Comparison of ENCODE assay signal across 8 cellular contexts in genomic region chr19:4390862-4391693, GRCh38. TPM values are rescaled to one million over a fixed set of nuclear protein-coding genes. Genes with fewer than 3 reads are reported as not detected.
DNase-seq lines count a peak whose midpoint lies in the region; ATAC-seq and TF ChIP-seq lines count a peak whose summit lies in the region.

No MANE protein-coding gene starts in this region.

- in situ Hi-C loops in brain microvascular endothelial cell (cut with HindIII; ENCODE audit: low pct_ligation_motif_present, low sequenced_read_pairs), result no loop called here

- DNase-seq in LNCaP clone FGC (ENCODE audit: low read depth), result no peak
- no peak for DNase-seq in brain microvascular endothelial cell
- no peak for DNase-seq in left colon
- no peak for DNase-seq in stimulated activated naive B cell treated with anti-CD40 and anti-IgM and Interleukin-4, amounts not matched to agents 10 μg/mL and 1 μg/mL and 100 μg/mL, for 72 hours
- no peak for DNase-seq in GDM1 (lab: John Stamatoyannopoulos, UW)
- DNase-seq in NCI-H1436 treated with DMSO at 0.1 percent for 48 hours (lab: John Stamatoyannopoulos, UW), result no peak
- no peak for DNase-seq in activated T-cell treated with anti-CD3 and anti-CD28 coated beads, Interleukin-2, amount 50 U/mL, for 48 hours

- no peak overlapping the region for H3K4me3 Mint-ChIP-seq in stimulated activated naive B cell treated with anti-CD40 and anti-IgM and Interleukin-4, amounts not matched to agents 10 μg/mL and 1 μg/mL and 100 μg/mL, for 72 hours

- peak overlapping the region; percentile 48 for H3K4me3 ChIP-seq in LNCaP clone FGC (ENCODE audit: low read depth, low read length)
- H3K4me3 ChIP-seq in brain microvascular endothelial cell (ENCODE audit: low read depth, low read length), result no peak overlapping the region

- H3K36me3 Mint-ChIP-seq in stimulated activated naive B cell treated with anti-CD40 and anti-IgM and Interleukin-4, amounts not matched to agents 10 μg/mL and 1 μg/mL and 100 μg/mL, for 72 hours, result peaks cover 17 to 54% of the 10 kb centered on the region in 2 donors

- H3K4me1 Mint-ChIP-seq in stimulated activated naive B cell treated with anti-CD40 and anti-IgM and Interleukin-4, amounts not matched to agents 10 μg/mL and 1 μg/mL and 100 μg/mL, for 72 hours, result peaks cover 38 to 74% of the 10 kb centered on the region in 2 donors

- H3K9me3 Mint-ChIP-seq in stimulated activated naive B cell treated with anti-CD40 and anti-IgM and Interleukin-4, amounts not matched to agents 10 μg/mL and 1 μg/mL and 100 μg/mL, for 72 hours, result no peaks in the 10 kb centered on the region

- ATAC-seq in left colon (peak; percentile 58), HG02588 (IDR thresholded peaks at IDR 0.05; ENCODE audit: unreplicated experiment) (no peak)
- no peak for ATAC-seq in stimulated activated naive B cell treated with anti-CD40 and anti-IgM and Interleukin-4, amounts not matched to agents 10 μg/mL and 1 μg/mL and 100 μg/mL, for 72 hours (replicated peaks)

- H3K27me3 Mint-ChIP-seq in stimulated activated naive B cell treated with anti-CD40 and anti-IgM and Interleukin-4, amounts not matched to agents 10 μg/mL and 1 μg/mL and 100 μg/mL, for 72 hours, result no peaks in the 10 kb centered on the region

- peak overlapping the region; percentile 56 for H3K27ac Mint-ChIP-seq in stimulated activated naive B cell treated with anti-CD40 and anti-IgM and Interleukin-4, amounts not matched to agents 10 μg/mL and 1 μg/mL and 100 μg/mL, for 72 hours

- H3K36me3 ChIP-seq in brain microvascular endothelial cell (replicated peaks), result peaks cover 21% of the 10 kb centered on the region

- peak overlapping the region; percentile 62 for H3K27ac ChIP-seq in brain microvascular endothelial cell

- TF ChIP-seq CTCF in LNCaP clone FGC (IDR thresholded peaks at IDR 0.05; ENCODE audit: control insufficient read depth, extremely low read depth, insufficient read depth) (no peak), brain microvascular endothelial cell (IDR thresholded peaks at IDR 0.05; ENCODE audit: low read depth, low read length, missing control alignments) (no peak)

- intact Hi-C loops in left colon (cut with DNase I, micrococcal nuclease), result no loop called here

- no peaks in the 10 kb centered on the region for H3K27me3 ChIP-seq in brain microvascular endothelial cell (replicated peaks)

RNA-seq across cellular contexts. Expression of gene SH3GL1, which starts 9.3 kb away (rescaled TPM):
- total RNA-seq in left colon, result 10 to 100 TPM; 42.3 to 44.4 TPM

RNA-seq across cellular contexts. Expression of gene CHAF1A, which starts 11.4 kb away (rescaled TPM):
- 10 to 100 TPM in 1 of 2 donors, 1 to 10 TPM in 1; 10.0 to 15.5 TPM for total RNA-seq in left colon

RNA-seq across cellular contexts. Expression of gene MPND, which starts 47.7 kb away (rescaled TPM):
- 10 to 100 TPM; 77.3 to 84.6 TPM for total RNA-seq in left colon

RNA-seq across cellular contexts. Expression of gene STAP2, which starts 52.5 kb away (rescaled TPM):
- 100 to 1,000 TPM; 222 to 249 TPM for total RNA-seq in left colon
